ENCODE assay signal across 10 cellular contexts in genomic region chr19:48745208-48745995, GRCh38. TPM values are rescaled to one million over a fixed set of nuclear protein-coding genes. Genes with fewer than 3 reads are reported as not detected.
DNase-seq lines count a peak whose midpoint lies in the region; ATAC-seq and TF ChIP-seq lines count a peak whose summit lies in the region.
"Had no signal": no experiment of that assay in that cellular context is flagged by ENCODE, and none has a peak within 500 bp of the region (broad histone marks: within the 10 kb centered on the region; RNA-seq: fewer than 3 reads in every experiment).

No MANE protein-coding gene starts in this region.

- no peak overlapping the region for H3K4me3 ChIP-seq in SK-N-SH (ENCODE audit: low read depth in 2 of 2, low read length in 1 of 2)

- CTCF ChIA-PET in SK-N-SH (lab: Yijun Ruan, JAX), result interaction anchor here (0.7 kb wide), 1 partner anchor 100 kb away, joined by 3 read pairs; the partner anchor contains the start of gene CA11

- H3K9me2 ChIP-seq in SK-N-SH, result no peaks in the 10 kb centered on the region

- peak; percentile 91 for DNase-seq in DMS53 (lab: John Stamatoyannopoulos, UW)
- peak; percentile 68 to 87 for DNase-seq in Kasumi-1 (lab: John Stamatoyannopoulos, UW)
- peak; percentile 78 for DNase-seq in SK-N-SH
- peak; percentile 76 for DNase-seq in astrocyte of the hippocampus (ENCODE audit: low read depth, low spot score)
- peak; percentile 76 for DNase-seq in iris pigment epithelial cell (ENCODE audit: low read depth)
- peak in 1 of 2 donors; percentile 66 for DNase-seq in stimulated activated effector memory CD8-positive, alpha-beta T cell treated with anti-CD3 and anti-CD28 coated beads, Interleukin-12 subunit alpha, Interleukin-12 subunit beta, amount 100 ng/mL, for 72 hours (ENCODE audit: low spot score in 2 of 2)
- no peak for DNase-seq in NCI-H187 treated with DMSO at 0.1 percent for 48 hours (lab: John Stamatoyannopoulos, UW)

- H3F3A ChIP-seq in SK-N-SH (replicated peaks; ENCODE audit: insufficient read depth), result no peaks in the 10 kb centered on the region

- H3K27ac Mint-ChIP-seq in stimulated activated effector memory CD8-positive, alpha-beta T cell treated with anti-CD3 and anti-CD28 coated beads, Interleukin-12 subunit alpha, Interleukin-12 subunit beta, amount 100 ng/mL, for 72 hours, result no peak overlapping the region

- no peaks in the 10 kb centered on the region for H3K9me3 ChIP-seq in SK-N-SH

- no peaks in the 10 kb centered on the region for H3K27me3 ChIP-seq in SK-N-SH (ENCODE audit: insufficient read depth)

- H3K4me1 ChIP-seq in SK-N-SH (ENCODE audit: control insufficient read depth in 1 of 2, insufficient read depth in 2 of 2, low read depth in 1 of 2, low read length in 1 of 2), result peaks cover 0 to 2% of the 10 kb centered on the region in 2 experiments; a peak in 1 of 4 replicates

- no peak overlapping the region for H3K9ac ChIP-seq in SK-N-SH
- H3K9ac ChIP-seq: KMS-11 had no signal

- peak overlapping the region; percentile 40 for H3K4me3 Mint-ChIP-seq in stimulated activated effector memory CD8-positive, alpha-beta T cell treated with anti-CD3 and anti-CD28 coated beads, Interleukin-12 subunit alpha, Interleukin-12 subunit beta, amount 100 ng/mL, for 72 hours

- TF ChIP-seq EP300 in SK-N-SH (IDR thresholded peaks at IDR 0.05; ENCODE audit: borderline replicate concordance in 1 of 2, low read depth in 1 of 2, low read length in 1 of 2), result no peak

- no peaks in the 10 kb centered on the region for H3K9me3 Mint-ChIP-seq in stimulated activated effector memory CD8-positive, alpha-beta T cell treated with anti-CD3 and anti-CD28 coated beads, Interleukin-12 subunit alpha, Interleukin-12 subunit beta, amount 100 ng/mL, for 72 hours

- no peaks in the 10 kb centered on the region for H4K20me1 ChIP-seq in SK-N-SH (ENCODE audit: insufficient read depth)

- TF ChIP-seq RAD21 in SK-N-SH (IDR thresholded peaks at IDR 0.05; ENCODE audit: low read length), result no peak

- peaks cover 16% of the 10 kb centered on the region for H3K4me1 Mint-ChIP-seq in stimulated activated effector memory CD8-positive, alpha-beta T cell treated with anti-CD3 and anti-CD28 coated beads, Interleukin-12 subunit alpha, Interleukin-12 subunit beta, amount 100 ng/mL, for 72 hours

- TF ChIP-seq CTCF in SK-N-SH (IDR thresholded peaks at IDR 0.05), result no peak

- H2AFZ ChIP-seq in SK-N-SH (ENCODE audit: low read depth), result no peak overlapping the region

- peak; percentile 83 for ATAC-seq in stimulated activated effector memory CD8-positive, alpha-beta T cell treated with anti-CD3 and anti-CD28 coated beads, Interleukin-12 subunit alpha, Interleukin-12 subunit beta, amount 100 ng/mL, for 72 hours
- no peak for ATAC-seq in GM18519 (IDR thresholded peaks at IDR 0.05; ENCODE audit: low FRiP score, unreplicated experiment)

- H3K36me3 ChIP-seq in SK-N-SH (replicated peaks in 1 of 2; ENCODE audit: control insufficient read depth in 1 of 2, insufficient read depth in 2 of 2, low read length in 1 of 2), result no peaks in the 10 kb centered on the region

- 67% methylated on average over 32 of the region's 33 CpGs for WGBS in SK-N-SH (ENCODE audit: low lambda C conversion rate)

- H3K79me2 ChIP-seq in SK-N-SH (ENCODE audit: insufficient read depth), result no peaks in the 10 kb centered on the region

- no peaks in the 10 kb centered on the region for H3K36me3 Mint-ChIP-seq in stimulated activated effector memory CD8-positive, alpha-beta T cell treated with anti-CD3 and anti-CD28 coated beads, Interleukin-12 subunit alpha, Interleukin-12 subunit beta, amount 100 ng/mL, for 72 hours

- H3K27ac ChIP-seq in SK-N-SH (ENCODE audit: low read depth in 2 of 2, low read length in 1 of 2), result no peak overlapping the region
- H3K27ac ChIP-seq: KMS-11 had no signal

- H3K4me2 ChIP-seq in SK-N-SH, result no peak overlapping the region
- H3K4me2 ChIP-seq: KMS-11 had no signal

- POLR2A ChIA-PET in SK-N-SH (lab: Yijun Ruan, JAX), result no interaction called here

TF ChIP-seq in SK-N-SH, 30 proteins besides CTCF, POLR2A, EP300 and RAD21:
- TF ChIP-seq TCF12 (IDR thresholded peaks at IDR 0.05) (no peak), USF1 (IDR thresholded peaks at IDR 0.05; ENCODE audit: borderline replicate concordance, low read depth) (no peak), CHD2 (IDR thresholded peaks at IDR 0.05; ENCODE audit: low read length, partially characterized antibody) (peak; percentile 77), ELF1 (IDR thresholded peaks at IDR 0.05) (no peak), SMC3 (IDR thresholded peaks at IDR 0.05; ENCODE audit: low read depth, low read length) (no peak), REST (IDR thresholded peaks at IDR 0.05; ENCODE audit: low read depth, low read length) (no peak), MEF2A (IDR thresholded peaks at IDR 0.05; ENCODE audit: borderline replicate concordance, low read depth) (no peak)

RNA-seq across cellular contexts. Expression of gene IZUMO1, which starts 1.3 kb away (rescaled TPM):
- polyA plus RNA-seq in SK-N-SH (2012; rRNA removed), result 0.03 TPM in 2 replicates
- polyA plus RNA-seq in SK-N-SH (2012; cell fraction: cytosol; rRNA removed), result 0.01 TPM in 1 of 2 replicates, not detected in the other
- polyA plus RNA-seq in SK-N-SH (2012; cell fraction: nucleus; rRNA removed), result 0.07 TPM in 1 of 2 replicates, not detected in the other
- polyA plus RNA-seq: liver had no signal

RNA-seq across cellular contexts. Expression of gene RASIP1, which starts 5.0 kb away (rescaled TPM):
- polyA plus RNA-seq in SK-N-SH (2012; rRNA removed), result 0.36 and 0.41 TPM in 2 replicates
- 0.24 TPM in 2 replicates for polyA plus RNA-seq in SK-N-SH (2012; cell fraction: cytosol; rRNA removed)
- polyA plus RNA-seq in SK-N-SH (2012; cell fraction: nucleus; rRNA removed), result 0.42 and 0.55 TPM in 2 replicates

RNA-seq across cellular contexts. Expression of gene FUT1, which starts 7.0 kb away (rescaled TPM):
- 0.03 and 0.08 TPM in 2 replicates for polyA plus RNA-seq in SK-N-SH (2012; rRNA removed)
- polyA plus RNA-seq in SK-N-SH (2012; cell fraction: cytosol; rRNA removed), result 0.07 and 0.12 TPM in 2 replicates
- 0.04 and 0.07 TPM in 2 replicates for polyA plus RNA-seq in SK-N-SH (2012; cell fraction: nucleus; rRNA removed)

RNA-seq across cellular contexts. Expression of gene FGF21, which starts 9.9 kb away (rescaled TPM):
- not detected in 2 replicates for polyA plus RNA-seq in SK-N-SH (2012; rRNA removed)
- polyA plus RNA-seq in SK-N-SH (2012; cell fraction: cytosol; rRNA removed), result not detected in 2 replicates
- polyA plus RNA-seq in SK-N-SH (2012; cell fraction: nucleus; rRNA removed), result not detected in 2 replicates

RNA-seq across cellular contexts. Expression of gene MAMSTR, which starts 25.9 kb away (rescaled TPM):
- 0.70 and 1.1 TPM in 2 replicates for polyA plus RNA-seq in SK-N-SH (2012; rRNA removed)
- polyA plus RNA-seq in SK-N-SH (2012; cell fraction: cytosol; rRNA removed), result 0.33 and 0.63 TPM in 2 replicates
- polyA plus RNA-seq in SK-N-SH (2012; cell fraction: nucleus; rRNA removed), result 3.2 and 3.4 TPM in 2 replicates
